In genomic region chr1:184972281-184973055, GRCh38 we compare ENCODE assay signal across 8 cellular contexts. TPM values are rescaled to one million over a fixed set of nuclear protein-coding genes. Genes with fewer than 3 reads are reported as not detected.
DNase-seq lines count a peak whose midpoint lies in the region; ATAC-seq and TF ChIP-seq lines count a peak whose summit lies in the region.

No MANE protein-coding gene starts in this region.

- H3K27ac ChIP-seq in KMS-11 = peak overlapping the region; percentile 83; the same call in 1 of the 2 replicates

- peak overlapping the region in 2 of 10 donors; percentile 90 to 93 for H3K27ac Mint-ChIP-seq in naive thymus-derived CD8-positive, alpha-beta T cell

- CTCF ChIA-PET in BJ (lab: Yijun Ruan, JAX) = interaction anchor here (0.6 to 19.3 kb wide), 6 partner anchors 10 to 708 kb away, joined by 3 to 300 read pairs (median 6); no protein-coding TSS in a partner anchor

- POLR2A ChIA-PET in BJ (lab: Charles Lee) = interaction anchor here (0.5 to 0.7 kb wide), 2 partner anchors 27 to 45 kb away, joined by 3 read pairs; no protein-coding TSS in a partner anchor
- POLR2A ChIA-PET in naive thymus-derived CD8-positive, alpha-beta T cell (lab: Charles Lee) = interaction anchor here (0.6 kb wide), 2 partner anchors 11 to 73 kb away, joined by 3 to 4 read pairs; partner anchors contain the start of gene RNF2

- H2AFZ ChIP-seq in KMS-11 (ENCODE audit: low read depth) = peak overlapping the region; percentile 66

- peaks cover 11 to 50% (median 19%) of the 10 kb centered on the region in 4 donors for H3K4me1 Mint-ChIP-seq in naive thymus-derived CD8-positive, alpha-beta T cell

- H3K4me2 ChIP-seq in KMS-11 = peak overlapping the region; percentile 88

- peaks cover 12 to 31% (median 12%) of the 10 kb centered on the region in 5 donors for H3K27me3 Mint-ChIP-seq in naive thymus-derived CD8-positive, alpha-beta T cell

- H3K36me3 ChIP-seq in BJ (ENCODE audit: control insufficient read depth, insufficient read depth, low read length) (no peaks in the 10 kb centered on the region), KMS-11 (ENCODE audit: insufficient read depth) (no peaks in the 10 kb centered on the region)

- no peak for DNase-seq in BJ (ENCODE audit: low read depth)
- peak; percentile 50 to 78 for DNase-seq in cardiac fibroblast (ENCODE audit: low read depth in 2 of 2)
- no peak for DNase-seq in naive thymus-derived CD8-positive, alpha-beta T cell
- no peak for DNase-seq in islet precursor cell
- DNase-seq in NCI-H526 treated with DMSO at 0.1 percent for 48 hours (lab: John Stamatoyannopoulos, UW) = no peak

- peaks cover 51% of the 10 kb centered on the region for H3K4me1 ChIP-seq in KMS-11 (ENCODE audit: low read depth, poor library complexity, severe bottlenecking)

- ATAC-seq in naive thymus-derived CD8-positive, alpha-beta T cell = no peak
- ATAC-seq in GM18861 (IDR thresholded peaks at IDR 0.05; ENCODE audit: unreplicated experiment) = no peak
- no peak for ATAC-seq in HG03045 (IDR thresholded peaks at IDR 0.05; ENCODE audit: unreplicated experiment)

- peak overlapping the region; percentile 66 for H3K4me3 ChIP-seq in BJ (ENCODE audit: low read depth, low read length)
- peak overlapping the region; percentile 88 for H3K4me3 ChIP-seq in KMS-11 (IDR thresholded peaks at IDR 0.05; ENCODE audit: insufficient read depth, low read depth, low read length)
- H3K4me3 ChIP-seq in cardiac fibroblast (replicated peaks in 1 of 2; ENCODE audit: low read depth in 2 of 2, low read length in 2 of 2) = peak overlapping the region; percentile 64 to 69

- peak overlapping the region; percentile 85 for H3K9ac ChIP-seq in KMS-11

- no peak for TF ChIP-seq CTCF in BJ (IDR thresholded peaks at IDR 0.05; ENCODE audit: insufficient read depth, low read depth, low read length)
- TF ChIP-seq CTCF in KMS-11 (conservative IDR thresholded peaks at IDR 0.05; ENCODE audit: low read depth, low read length) = no peak
- TF ChIP-seq CTCF in cardiac fibroblast (IDR thresholded peaks at IDR 0.05; ENCODE audit: low read depth, low read length) = no peak

- H3K9me3 Mint-ChIP-seq in naive thymus-derived CD8-positive, alpha-beta T cell = no peaks in the 10 kb centered on the region

- H3K27me3 ChIP-seq in BJ (ENCODE audit: control insufficient read depth, insufficient read depth, low read length) (no peaks in the 10 kb centered on the region), KMS-11 (ENCODE audit: insufficient read depth, low read depth) (no peaks in the 10 kb centered on the region)

- no peaks in the 10 kb centered on the region for H4K20me1 ChIP-seq in KMS-11 (ENCODE audit: insufficient read depth)

- peaks cover 0 to 2% (median 0%) of the 10 kb centered on the region in 3 donors for H3K36me3 Mint-ChIP-seq in naive thymus-derived CD8-positive, alpha-beta T cell

- peak overlapping the region in 9 of 10 donors; percentile 84 to 97 (median 92) for H3K4me3 Mint-ChIP-seq in naive thymus-derived CD8-positive, alpha-beta T cell

- H3K79me2 ChIP-seq in KMS-11 (ENCODE audit: insufficient read depth, low read depth) = peaks cover 44% of the 10 kb centered on the region

RNA-seq across cellular contexts. Expression of gene NIBAN1, which starts 1.8 kb away (rescaled TPM):
- 28.2 and 39.4 TPM in 2 replicates for polyA plus RNA-seq in BJ (2011; rRNA removed)
- polyA minus RNA-seq in BJ (2011; rRNA and poly(A)+ RNA removed) = 30.0 and 36.5 TPM in 2 replicates
- 1 to 10 TPM; 1.4 to 1.6 TPM for total RNA-seq in naive thymus-derived CD8-positive, alpha-beta T cell
- polyA plus RNA-seq in naive thymus-derived CD8-positive, alpha-beta T cell = 10 to 100 TPM in 1 of 3 donors, 1 to 10 TPM in 1, under 1 TPM in 1; 0.59 to 13.9 (median 1.1) TPM

Comparison
In these comparisons a context has a peak if more than half of its experiments do, and no peak if none do; other contexts are left out.
1. DNase-seq: peak in cardiac fibroblast (2 of 2); none in BJ (single experiment), naive thymus-derived CD8-positive, alpha-beta T cell (0 of 10), islet precursor cell (single experiment) and NCI-H526 treated with DMSO at 0.1 percent for 48 hours (single experiment).
2. Peak in every context shown above with its lines, with median percentiles within 50 percentile points of each other: H3K4me3 ChIP-seq.